Comparison of ENCODE assay signal across 29 cellular contexts in the genomic region with DNA sequence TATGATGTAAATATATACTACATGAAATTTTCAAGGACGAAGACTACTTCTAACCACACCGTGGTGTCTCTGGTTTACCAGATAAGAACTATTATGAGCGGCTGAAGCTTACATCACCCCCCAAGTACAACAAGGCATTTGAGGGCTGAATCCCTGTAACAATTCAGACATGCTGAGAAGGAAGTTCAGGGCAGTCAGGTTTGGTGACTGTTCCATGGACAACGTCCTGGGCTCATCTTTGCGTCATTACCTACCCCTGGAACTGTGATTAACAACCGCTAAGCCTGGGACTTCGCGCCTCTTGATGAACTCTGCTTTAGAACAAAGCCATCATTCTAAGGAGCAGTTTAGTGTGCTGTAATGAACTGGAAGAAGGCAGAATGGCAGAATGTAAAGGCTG.
DNase-seq lines count a peak whose midpoint lies in the region; ATAC-seq and TF ChIP-seq lines count a peak whose summit lies in the region.
"Had no signal": no experiment of that assay in that cellular context is flagged by ENCODE, and none has a peak within 500 bp of the region (broad histone marks: within the 10 kb centered on the region; RNA-seq: fewer than 3 reads in every experiment).

No MANE protein-coding gene starts in this region.

- POLR2A ChIA-PET in naive thymus-derived CD8-positive, alpha-beta T cell (lab: Charles Lee) = no interaction called here

- H3K36me3 Mint-ChIP-seq in nephron (ENCODE audit: low read depth) = no peaks in the 10 kb centered on the region
- H3K36me3 Mint-ChIP-seq in naive thymus-derived CD8-positive, alpha-beta T cell = no peaks in the 10 kb centered on the region
- H3K36me3 Mint-ChIP-seq: activated naive CD4-positive, alpha-beta T cell treated with anti-CD3 and anti-CD28 coated beads, Interleukin-2, amount 10 ng/mL, durations not matched to agents 7 days and 5 days; CD8-positive, alpha-beta T cell had no signal

- H3K27me3 Mint-ChIP-seq in nephron (ENCODE audit: low read depth) = no peaks in the 10 kb centered on the region
- H3K27me3 Mint-ChIP-seq in naive thymus-derived CD8-positive, alpha-beta T cell = peaks cover 0 to 2% (median 0%) of the 10 kb centered on the region in 5 donors
- H3K27me3 Mint-ChIP-seq: activated naive CD4-positive, alpha-beta T cell treated with anti-CD3 and anti-CD28 coated beads, Interleukin-2, amount 10 ng/mL, durations not matched to agents 7 days and 5 days had no signal

- H3K27ac Mint-ChIP-seq in nephron = peak overlapping the region; percentile 89 to 95 (median 91)
- no peak overlapping the region for H3K27ac Mint-ChIP-seq in naive thymus-derived CD8-positive, alpha-beta T cell
- H3K27ac Mint-ChIP-seq: activated naive CD4-positive, alpha-beta T cell treated with anti-CD3 and anti-CD28 coated beads, Interleukin-2, amount 10 ng/mL, durations not matched to agents 7 days and 5 days; activated T-helper 1 cell treated with anti-CD3 and anti-CD28 coated beads, Interleukin-12 subunit alpha, Interleukin-12 subunit beta, Interleukin-2, Interleukin-4 antibody, amounts not matched to agents 30 ng/mL and 10 ng/mL and 1 ng/mL, durations not matched to agents 14 hours and 24 hours and 36 hours; CD8-positive, alpha-beta T cell had no signal

- peaks cover 75% of the 10 kb centered on the region for H3K4me1 Mint-ChIP-seq in nephron
- H3K4me1 Mint-ChIP-seq in naive thymus-derived CD8-positive, alpha-beta T cell = no peaks in the 10 kb centered on the region
- H3K4me1 Mint-ChIP-seq: activated naive CD4-positive, alpha-beta T cell treated with anti-CD3 and anti-CD28 coated beads, Interleukin-2, amount 10 ng/mL, durations not matched to agents 7 days and 5 days had no signal

- ATAC-seq in naive thymus-derived CD8-positive, alpha-beta T cell = no peak
- no peak for ATAC-seq in HG02571 (IDR thresholded peaks at IDR 0.05; ENCODE audit: unreplicated experiment)
- no peak for ATAC-seq in GM18868 (IDR thresholded peaks at IDR 0.05; ENCODE audit: unreplicated experiment)
- ATAC-seq: activated CD4-positive, CD25-positive, alpha-beta regulatory T cell treated with anti-CD3 and anti-CD28 coated beads, Interleukin-2, amount 50 U/mL, for 24 hours; CD8-positive, alpha-beta T cell; heart right ventricle; left colon; Panc1 had no signal

- no peak overlapping the region for H3K4me3 Mint-ChIP-seq in nephron
- H3K4me3 Mint-ChIP-seq in naive thymus-derived CD8-positive, alpha-beta T cell = no peak overlapping the region
- H3K4me3 Mint-ChIP-seq: activated naive CD4-positive, alpha-beta T cell treated with anti-CD3 and anti-CD28 coated beads, Interleukin-2, amount 10 ng/mL, durations not matched to agents 7 days and 5 days; activated T-helper 1 cell treated with anti-CD3 and anti-CD28 coated beads, Interleukin-12 subunit alpha, Interleukin-12 subunit beta, Interleukin-2, Interleukin-4 antibody, amounts not matched to agents 30 ng/mL and 10 ng/mL and 1 ng/mL, durations not matched to agents 14 hours and 24 hours and 36 hours; CD8-positive, alpha-beta T cell had no signal

- H3K9me3 Mint-ChIP-seq in nephron = no peaks in the 10 kb centered on the region
- H3K9me3 Mint-ChIP-seq in naive thymus-derived CD8-positive, alpha-beta T cell = peaks cover 0 to 3% (median 0%) of the 10 kb centered on the region in 9 donors
- H3K9me3 Mint-ChIP-seq: activated naive CD4-positive, alpha-beta T cell treated with anti-CD3 and anti-CD28 coated beads, Interleukin-2, amount 10 ng/mL, durations not matched to agents 7 days and 5 days; activated T-helper 1 cell treated with anti-CD3 and anti-CD28 coated beads, Interleukin-12 subunit alpha, Interleukin-12 subunit beta, Interleukin-2, Interleukin-4 antibody, amounts not matched to agents 30 ng/mL and 10 ng/mL and 1 ng/mL, durations not matched to agents 14 hours and 24 hours and 36 hours; CD8-positive, alpha-beta T cell had no signal

- DNase-seq in CMK (ENCODE audit: low read depth) (peak; percentile 50), NOMO-1 (lab: John Stamatoyannopoulos, UW; ENCODE audit: unreplicated experiment in 2 of 2) (peak; percentile 55 to 69), cerebellar cortex (ENCODE audit: low spot score) (peak; percentile 34)
- DNase-seq in naive thymus-derived CD8-positive, alpha-beta T cell = no peak
- no peak for DNase-seq in activated CD8-positive, alpha-beta memory T cell treated with anti-CD3 and anti-CD28 coated beads, Interleukin-2, amount 50 U/mL, for 4 hours
- DNase-seq: activated CD4-positive, alpha-beta T cell treated with anti-CD3 and anti-CD28 coated beads, Interleukin-2, amount 50 U/mL, for 48 hours; activated naive CD4-positive, alpha-beta T cell treated with anti-CD3 and anti-CD28 coated beads, Interleukin-2, amount 10 ng/mL, durations not matched to agents 7 days and 5 days; AML-193; amygdala; CD8-positive, alpha-beta T cell; colonic mucosa; DMS 273 treated with DMSO at 0.1 percent for 48 hours; effector CD8-positive, alpha-beta T cell; heart right ventricle; Karpas-422; left colon; NCI-H1105; NCI-H187 treated with DMSO at 0.1 percent for 48 hours; NCI-H2171 treated with DMSO at 0.1 percent for 48 hours; NCI-H510A treated with DMSO at 0.1 percent for 48 hours; occipital lobe; stimulated activated naive CD4-positive, alpha-beta T cell treated with Interleukin-2 at 50 U/mL for 16 hours; uterus had no signal

- no peak for TF ChIP-seq CTCF in nephron (IDR thresholded peaks at IDR 0.05; ENCODE audit: unreplicated experiment in 3 of 3)

Comparison
In these comparisons a context has a peak if more than half of its experiments do, and no peak if none do; other contexts are left out.
1. DNase-seq: peak in CMK (single experiment), NOMO-1 (2 of 2) and cerebellar cortex (single experiment); none in naive thymus-derived CD8-positive, alpha-beta T cell (0 of 10) and activated CD8-positive, alpha-beta memory T cell treated with anti-CD3 and anti-CD28 coated beads, Interleukin-2, amount 50 U/mL, for 4 hours (single experiment).
2. H3K27ac Mint-ChIP-seq: peak in nephron (3 of 3); none in naive thymus-derived CD8-positive, alpha-beta T cell (0 of 10).